ENCODE assay signal across 20 cellular contexts in the genomic region with DNA sequence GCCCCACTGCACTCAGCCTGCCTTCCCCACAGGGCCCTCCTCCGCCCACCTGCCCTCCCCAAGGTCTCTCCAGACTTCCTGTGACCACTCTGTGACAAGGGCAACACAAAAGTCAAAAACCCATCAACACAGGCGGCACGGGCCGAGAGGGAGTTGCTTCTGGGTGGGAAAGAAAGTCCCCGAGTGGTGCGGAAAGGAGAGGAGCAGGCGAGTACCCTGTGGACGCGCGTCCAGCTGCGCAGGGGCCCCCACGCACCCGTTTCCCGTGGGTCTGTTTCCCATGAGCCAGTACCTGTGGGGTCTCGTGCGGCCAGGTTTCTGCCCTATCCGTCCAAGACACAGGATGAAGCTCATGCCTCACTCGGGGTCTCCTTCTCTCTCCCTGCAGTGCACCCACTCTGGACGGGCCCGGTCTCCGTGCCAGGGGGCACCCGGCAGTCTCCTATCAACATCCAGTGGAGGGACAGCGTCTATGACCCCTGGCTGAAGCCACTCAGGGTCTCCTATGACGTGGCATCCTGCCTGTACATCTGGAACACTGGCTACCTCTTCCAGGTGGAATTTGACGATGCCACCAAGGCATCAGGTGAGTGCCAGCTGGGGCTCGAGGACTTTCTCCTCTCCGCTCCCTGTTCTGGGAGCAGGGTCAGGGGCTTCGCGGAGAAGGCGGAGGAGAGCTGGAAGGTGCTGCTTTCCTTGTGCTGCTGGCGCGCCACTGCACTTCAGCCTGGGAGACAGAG. TPM values are rescaled to one million over a fixed set of nuclear protein-coding genes. Genes with fewer than 3 reads are reported as not detected.
DNase-seq lines count a peak whose midpoint lies in the region; ATAC-seq and TF ChIP-seq lines count a peak whose summit lies in the region.
"Had no signal": no experiment of that assay in that cellular context is flagged by ENCODE, and none has a peak within 500 bp of the region (broad histone marks: within the 10 kb centered on the region; RNA-seq: fewer than 3 reads in every experiment).

No MANE protein-coding gene starts in this region.

- H3K9me3 ChIP-seq in colonic mucosa: no peaks in the 10 kb centered on the region
- H3K9me3 ChIP-seq in osteoblast (ENCODE audit: low read depth, low read length): no peaks in the 10 kb centered on the region
- H3K9me3 ChIP-seq: SK-N-SH had no signal

- H3K27ac ChIP-seq in colonic mucosa: no peak overlapping the region
- H3K27ac ChIP-seq in osteoblast (ENCODE audit: low read depth, low read length): no peak overlapping the region

- intact Hi-C loops in colonic mucosa (cut with DNase I) (no loop called here), Right ventricle myocardium superior (cut with DNase I) (no loop called here)

- H3K4me1 ChIP-seq in colonic mucosa (no peaks in the 10 kb centered on the region), osteoblast (ENCODE audit: insufficient read depth, low read length) (no peaks in the 10 kb centered on the region)

- peak; percentile 47 for DNase-seq in activated effector memory CD4-positive, alpha-beta T cell treated with anti-CD3 and anti-CD28 coated beads, Interleukin-2, amount 50 U/mL, for 16 hours
- no peak for DNase-seq in activated effector memory CD4-positive, alpha-beta T cell treated with Interleukin-2 at 50 U/mL for 16 hours
- DNase-seq in colonic mucosa: peak; percentile 16
- DNase-seq in osteoblast (ENCODE audit: insufficient read length, low spot score, missing footprints): peak; percentile 26
- no peak for DNase-seq in Right ventricle myocardium superior
- DNase-seq: C1 segment of cervical spinal cord, GF-D8, GOT3, HFFc6, NCI-H1417 treated with DMSO at 0.1 percent for 48 hours, NCI-H2029, NCI-H446 treated with DMSO at 0.1 percent for 48 hours, NCI-H748 treated with DMSO at 0.1 percent for 48 hours, SHP77, SK-N-SH had no signal

- H3K36me3 ChIP-seq in colonic mucosa (no peaks in the 10 kb centered on the region), osteoblast (ENCODE audit: insufficient read depth, low read length) (no peaks in the 10 kb centered on the region)

- ATAC-seq in HG03457 (IDR thresholded peaks at IDR 0.05; ENCODE audit: unreplicated experiment): no peak
- no peak for ATAC-seq in Right ventricle myocardium superior (ENCODE audit: poor library complexity)
- ATAC-seq in GM19351 (IDR thresholded peaks at IDR 0.05; ENCODE audit: unreplicated experiment): no peak
- ATAC-seq in GM21619 (IDR thresholded peaks at IDR 0.05; ENCODE audit: unreplicated experiment): no peak

- H2AFZ ChIP-seq in osteoblast (ENCODE audit: low read length): no peak overlapping the region

- no peaks in the 10 kb centered on the region for H3K79me2 ChIP-seq in osteoblast (ENCODE audit: insufficient read depth, low read length)

- H3K4me3 ChIP-seq in colonic mucosa (no peak overlapping the region), osteoblast (ENCODE audit: insufficient read depth, low read length) (no peak overlapping the region)

- no peaks in the 10 kb centered on the region for H4K20me1 ChIP-seq in osteoblast (ENCODE audit: insufficient read depth, low read length)

- no peak overlapping the region for H3K4me2 ChIP-seq in osteoblast (ENCODE audit: insufficient read depth, low read length)
- H3K4me2 ChIP-seq: SK-N-SH had no signal

- H3K27me3 ChIP-seq in colonic mucosa (no peaks in the 10 kb centered on the region), osteoblast (ENCODE audit: insufficient read depth, low read length) (no peaks in the 10 kb centered on the region)

- TF ChIP-seq CTCF in colonic mucosa (IDR thresholded peaks at IDR 0.05): no peak
- no peak for TF ChIP-seq CTCF in osteoblast (IDR thresholded peaks at IDR 0.05; ENCODE audit: extremely low read depth, low read depth, low read length)

- H3K9ac ChIP-seq in colonic mucosa (ENCODE audit: low read depth in 2 of 2, low read length in 2 of 2): no peak overlapping the region
- H3K9ac ChIP-seq: SK-N-SH had no signal

RNA-seq across cellular contexts. Expression of a gene that starts 12.2 kb away (rescaled TPM):
- total RNA-seq in colonic mucosa (10 to 100 TPM; 44.8 to 76.1 TPM), osteoblast (30.9 and 32.9 TPM in 2 replicates), Right ventricle myocardium superior (34.1 TPM)

RNA-seq across cellular contexts. Expression of a gene that starts 27.4 kb away (rescaled TPM):
- total RNA-seq in colonic mucosa (10 to 100 TPM; 45.0 to 62.3 TPM), osteoblast (26.5 and 31.5 TPM in 2 replicates), Right ventricle myocardium superior (24.4 TPM)

RNA-seq across cellular contexts. Expression of a gene that starts 31.7 kb away (rescaled TPM):
- 1 to 10 TPM; 1.1 to 2.2 TPM for total RNA-seq in colonic mucosa
- not detected in 2 replicates for total RNA-seq in osteoblast
- not detected for total RNA-seq in Right ventricle myocardium superior
- total RNA-seq: A172, Daoy had no signal

RNA-seq across cellular contexts. Expression of a gene that starts 39.4 kb away (rescaled TPM):
- 1 to 10 TPM; 4.3 to 4.5 TPM for total RNA-seq in colonic mucosa
- 0.29 TPM in 1 of 2 replicates, not detected in the other for total RNA-seq in osteoblast
- 0.97 TPM for total RNA-seq in Right ventricle myocardium superior
- total RNA-seq: A172, Daoy had no signal

RNA-seq across cellular contexts. Expression of a gene that starts 52.3 kb away (rescaled TPM):
- 1 to 10 TPM; 6.5 to 6.8 TPM for total RNA-seq in colonic mucosa
- 10.0 and 10.9 TPM in 2 replicates for total RNA-seq in osteoblast
- 5.1 TPM for total RNA-seq in Right ventricle myocardium superior

Comparison
In these comparisons a context has a peak if more than half of its experiments do, and no peak if none do; other contexts are left out.
1. DNase-seq: peak in activated effector memory CD4-positive, alpha-beta T cell treated with anti-CD3 and anti-CD28 coated beads, Interleukin-2, amount 50 U/mL, for 16 hours (single experiment), colonic mucosa (single experiment) and osteoblast (single experiment); none in activated effector memory CD4-positive, alpha-beta T cell treated with Interleukin-2 at 50 U/mL for 16 hours (single experiment) and Right ventricle myocardium superior (single experiment).